Comparison of ENCODE assay signal across 8 cellular contexts in genomic region chr16:4184038-4184702, GRCh38. TPM values are rescaled to one million over a fixed set of nuclear protein-coding genes. Genes with fewer than 3 reads are reported as not detected.
A peak's percentile ranks its signal among the peaks of the same experiment; 100 is the strongest.
DNase-seq lines count a peak whose midpoint lies in the region; ATAC-seq and TF ChIP-seq lines count a peak whose summit lies in the region.

No MANE protein-coding gene starts in this region.

- intact Hi-C loops in ovary (cut with DNase I): no loop called here

- H3K9me3 ChIP-seq in esophagus (ENCODE audit: control insufficient read depth in 2 of 2, insufficient read depth in 1 of 2, low read depth in 1 of 2, low read length in 1 of 2): no peaks in the 10 kb centered on the region
- H3K9me3 ChIP-seq in ovary: no peaks in the 10 kb centered on the region

- TF ChIP-seq POLR2A in ovary (IDR thresholded peaks at IDR 0.05): no peak

- no peak for TF ChIP-seq EP300 in ovary (IDR thresholded peaks at IDR 0.05)

- H3K27me3 ChIP-seq in GM06990 (replicated peaks; ENCODE audit: control insufficient read depth, insufficient read depth, low read length) (no peaks in the 10 kb centered on the region), esophagus (ENCODE audit: control insufficient read depth in 1 of 2, insufficient read depth in 2 of 2, low read length in 2 of 2) (no peaks in the 10 kb centered on the region), ovary (no peaks in the 10 kb centered on the region)

- ATAC-seq in GM19467 (IDR thresholded peaks at IDR 0.05; ENCODE audit: unreplicated experiment): no peak

- H3K27ac ChIP-seq in esophagus (ENCODE audit: low read depth in 2 of 2, low read length in 1 of 2): peak overlapping the region; percentile 99
- H3K27ac ChIP-seq in ovary: peak overlapping the region in 1 of 2 donors; percentile 89

- no peak for DNase-seq in GM06990 (ENCODE audit: extremely low read depth, insufficient read length)
- DNase-seq in ovary: peak in 3 of 5 donors; percentile 21 to 63 (median 49)
- DNase-seq in NCI-H345 (lab: John Stamatoyannopoulos, UW): no peak
- DNase-seq in NCI-H1436 treated with DMSO at 0.1 percent for 48 hours (lab: John Stamatoyannopoulos, UW): no peak
- no peak for DNase-seq in amniotic stem cell (lab: John Stamatoyannopoulos, UW)

- H3K36me3 ChIP-seq in GM06990 (ENCODE audit: control insufficient read depth, insufficient read depth, low read length): no peaks in the 10 kb centered on the region
- H3K36me3 ChIP-seq in esophagus (ENCODE audit: control insufficient read depth in 2 of 2, insufficient read depth in 2 of 2, low read length in 1 of 2): no peaks in the 10 kb centered on the region
- H3K36me3 ChIP-seq in ovary: no peaks in the 10 kb centered on the region

- TF ChIP-seq CTCF in GM06990 (IDR thresholded peaks at IDR 0.05; ENCODE audit: insufficient read depth, low read length, poor library complexity, severe bottlenecking): no peak
- no peak for TF ChIP-seq CTCF in ovary (IDR thresholded peaks at IDR 0.05)

- H3K4me3 ChIP-seq in GM06990 (replicated peaks; ENCODE audit: low read depth, low read length) (peak overlapping the region; percentile 60), esophagus (ENCODE audit: low read depth in 1 of 2, low read length in 2 of 2) (peak overlapping the region; percentile 63 to 67), ovary (peak overlapping the region; percentile 71)

- peaks cover 3 to 8% of the 10 kb centered on the region in 2 donors for H3K4me1 ChIP-seq in esophagus (ENCODE audit: control insufficient read depth in 2 of 2, insufficient read depth in 2 of 2, low read length in 1 of 2)
- peaks cover 5% of the 10 kb centered on the region for H3K4me1 ChIP-seq in ovary (ENCODE audit: insufficient read depth)

- WGBS in esophagus, 2 donors: 15 to 19% methylated on average over 55 to 59 of the region's 59 CpGs
- WGBS in ovary, 3 donors: 7 to 12% (median 9%) methylated on average over 43 to 59 of the region's 59 CpGs

TF ChIP-seq in PFSK-1, 5 proteins besides CTCF, POLR2A, EP300 and RAD21:
- peak; percentile 63; the same call in 1 of the 2 replicates for TF ChIP-seq POLR2AphosphoS5 (IDR thresholded peaks at IDR 0.05; ENCODE audit: low read depth, low read length)
- no peak for TF ChIP-seq FOXP2 (optimal IDR thresholded peaks at IDR 0.05; ENCODE audit: borderline replicate concordance, extremely low read depth, extremely low read length, insufficient read depth)
- TF ChIP-seq REST (IDR thresholded peaks at IDR 0.05; ENCODE audit: insufficient read depth in 1 of 2, low read depth in 2 of 2, low read length in 2 of 2): no peak
- TF ChIP-seq TAF1 (IDR thresholded peaks at IDR 0.05; ENCODE audit: borderline replicate concordance, insufficient read depth, low read length): peak; percentile 64; the same call in 1 of the 2 replicates
- TF ChIP-seq SIN3A (IDR thresholded peaks at IDR 0.05; ENCODE audit: borderline replicate concordance, insufficient read depth, low read length): no peak

RNA-seq across cellular contexts. Expression of gene SRL, which starts 57.7 kb away (rescaled TPM):
- not detected for polyA plus RNA-seq in PFSK-1 (2012; ENCODE audit: insufficient read length, low read depth)
- polyA plus RNA-seq in esophagus: under 1 TPM; 0.16 to 0.22 TPM
- 1 to 10 TPM in 3 of 7 donors, under 1 TPM in 4; under 0.01 to 2.1 (median 0.78) TPM for total RNA-seq in ovary
- polyA plus RNA-seq in ovary: 1 to 10 TPM; 1.1 to 7.5 TPM

Comparison
In these comparisons a context has a peak if more than half of its experiments do, and no peak if none do; other contexts are left out.
1. DNase-seq: peak in ovary (3 of 5); none in GM06990 (single experiment), NCI-H345 (single experiment), NCI-H1436 treated with DMSO at 0.1 percent for 48 hours (single experiment) and amniotic stem cell (single experiment).
2. Peak in every context shown above with its lines, with median percentiles within 50 percentile points of each other: H3K4me3 ChIP-seq.